8 cellular contexts compared by ENCODE assay signal in the genomic region with DNA sequence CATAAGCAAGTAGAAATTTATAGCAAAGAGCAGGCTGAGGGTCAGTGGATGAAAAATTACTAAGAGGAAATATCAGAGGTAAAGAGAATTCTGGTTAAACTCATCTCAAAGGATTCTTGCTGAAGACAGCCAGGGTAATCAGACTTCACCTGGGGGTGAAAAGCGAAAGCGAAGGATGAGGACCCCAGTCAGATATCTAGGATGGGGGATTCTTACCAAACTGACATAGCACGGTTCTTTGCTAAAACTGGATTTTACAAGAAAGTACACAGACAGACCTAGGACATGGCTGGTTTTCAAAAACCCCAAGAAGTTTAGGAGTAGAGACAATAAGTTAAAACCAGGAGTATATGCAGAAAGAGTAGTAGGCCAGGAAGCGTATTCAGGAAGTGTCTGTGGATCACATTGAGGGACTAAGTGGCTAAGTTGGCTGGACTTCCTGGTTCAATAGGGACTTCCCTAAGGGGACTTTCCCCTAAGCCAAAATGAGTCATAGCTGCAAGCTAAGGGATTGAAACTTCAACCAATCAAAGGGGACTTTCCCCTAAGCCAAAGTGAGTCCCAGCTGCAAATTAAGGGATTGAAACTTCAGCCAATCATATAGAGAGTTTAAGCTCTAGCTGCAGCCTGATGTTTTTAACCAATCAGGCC. TPM values are rescaled to one million over a fixed set of nuclear protein-coding genes. Genes with fewer than 3 reads are reported as not detected.
A peak's percentile ranks its signal among the peaks of the same experiment; 100 is the strongest.
DNase-seq lines count a peak whose midpoint lies in the region; ATAC-seq and TF ChIP-seq lines count a peak whose summit lies in the region.

No MANE protein-coding gene starts in this region.

- POLR2A ChIA-PET in CD8-positive, alpha-beta memory T cell (lab: Charles Lee) = no interaction called here

- H3K36me3 Mint-ChIP-seq in CD8-positive, alpha-beta memory T cell = no peaks in the 10 kb centered on the region

- no peak overlapping the region for H3K27ac ChIP-seq in CD8-positive, alpha-beta memory T cell (ENCODE audit: low read depth, low read length)
- H3K27ac ChIP-seq in esophagus squamous epithelium = no peak overlapping the region
- H3K27ac ChIP-seq in prostate gland = no peak overlapping the region

- no peak overlapping the region for H3K4me3 ChIP-seq in CD8-positive, alpha-beta memory T cell (ENCODE audit: low read length)
- H3K4me3 ChIP-seq in esophagus squamous epithelium (no peak overlapping the region), prostate gland (no peak overlapping the region)

- peaks cover 0 to 10% of the 10 kb centered on the region in 2 donors for H3K27me3 Mint-ChIP-seq in CD8-positive, alpha-beta memory T cell

- H3K9me3 ChIP-seq in CD8-positive, alpha-beta memory T cell (ENCODE audit: low read length) = no peaks in the 10 kb centered on the region
- H3K9me3 ChIP-seq in esophagus squamous epithelium (no peaks in the 10 kb centered on the region), prostate gland (no peaks in the 10 kb centered on the region)

- TF ChIP-seq CTCF in esophagus squamous epithelium (IDR thresholded peaks at IDR 0.05) (no peak), prostate gland (IDR thresholded peaks at IDR 0.05) (no peak)

- no peaks in the 10 kb centered on the region for H3K9me3 Mint-ChIP-seq in CD8-positive, alpha-beta memory T cell

- DNase-seq in CD8-positive, alpha-beta memory T cell = peak in 2 of 5 donors; percentile 19 to 42
- DNase-seq in MV-4-11 (lab: John Stamatoyannopoulos, UW) (peak; percentile 90), esophagus squamous epithelium (lab: John Stamatoyannopoulos, UW) (no peak), DMS114 treated with DMSO at 0.1 percent for 48 hours (lab: John Stamatoyannopoulos, UW; ENCODE audit: unreplicated experiment) (no peak), superior temporal gyrus (ENCODE audit: extremely low spot score) (no peak), prostate gland (ENCODE audit: low spot score) (no peak)
- DNase-seq in effector CD4-positive, alpha-beta T cell = peak; percentile 5

- peaks cover 30 to 40% (median 35%) of the 10 kb centered on the region in 3 donors for H3K4me1 Mint-ChIP-seq in CD8-positive, alpha-beta memory T cell

- peak; percentile 40 for ATAC-seq in GM19452 (IDR thresholded peaks at IDR 0.05; ENCODE audit: unreplicated experiment)

- H3K27ac Mint-ChIP-seq in CD8-positive, alpha-beta memory T cell = peak overlapping the region in 7 of 8 donors; percentile 1 to 83 (median 75)

- H3K4me3 Mint-ChIP-seq in CD8-positive, alpha-beta memory T cell = peak overlapping the region in 4 of 7 donors; percentile 14 to 69 (median 36)

- H3K36me3 ChIP-seq in CD8-positive, alpha-beta memory T cell (ENCODE audit: insufficient read depth, low read length) = no peaks in the 10 kb centered on the region
- H3K36me3 ChIP-seq in esophagus squamous epithelium (no peaks in the 10 kb centered on the region), prostate gland (no peaks in the 10 kb centered on the region)

- 59 to 74% methylated on average over 4 of the region's 4 CpGs for WGBS in esophagus squamous epithelium, 2 donors
- 91% methylated on average over 4 of the region's 4 CpGs for WGBS in prostate gland

- intact Hi-C loops in esophagus squamous epithelium (cut with DNase I) (no loop called here), prostate gland (cut with DNase I) (no loop called here)

- TF ChIP-seq POLR2A in esophagus squamous epithelium (IDR thresholded peaks at IDR 0.05) = no peak
- TF ChIP-seq POLR2A in prostate gland (IDR thresholded peaks at IDR 0.05) = no peak

- no peaks in the 10 kb centered on the region for H3K27me3 ChIP-seq in CD8-positive, alpha-beta memory T cell (ENCODE audit: insufficient read depth, low read length, poor library complexity, severe bottlenecking)
- H3K27me3 ChIP-seq in esophagus squamous epithelium = no peaks in the 10 kb centered on the region
- H3K27me3 ChIP-seq in prostate gland (replicated peaks; ENCODE audit: insufficient read depth) = no peaks in the 10 kb centered on the region

- CTCF ChIA-PET in CD8-positive, alpha-beta memory T cell (lab: Charles Lee) = no interaction called here

- H3K4me1 ChIP-seq in CD8-positive, alpha-beta memory T cell (ENCODE audit: insufficient read depth, low read length) = peaks cover 23% of the 10 kb centered on the region
- H3K4me1 ChIP-seq in esophagus squamous epithelium = peaks cover 0 to 30% (median 4%) of the 10 kb centered on the region in 3 donors
- H3K4me1 ChIP-seq in prostate gland (replicated peaks) = no peaks in the 10 kb centered on the region

RNA-seq across cellular contexts. Expression of gene CFAP91, which starts 2.4 kb away (rescaled TPM):
- under 1 TPM; 0.64 to 0.77 TPM for total RNA-seq in CD8-positive, alpha-beta memory T cell
- 0.45 TPM for polyA plus RNA-seq in CD8-positive, alpha-beta memory T cell
- total RNA-seq in esophagus squamous epithelium (1 to 10 TPM in 2 of 4 donors, under 1 TPM in 1, not detected in 1; 0.68 to 2.7 (median 1.5) TPM), prostate gland (10 to 100 TPM in 1 of 2 donors, 1 to 10 TPM in 1; 2.5 to 11.6 TPM)

RNA-seq across cellular contexts. Expression of gene COX17, which starts 23.2 kb away (rescaled TPM):
- total RNA-seq in CD8-positive, alpha-beta memory T cell = 100 to 1,000 TPM; 105 to 108 TPM
- polyA plus RNA-seq in CD8-positive, alpha-beta memory T cell = 82.4 TPM
- total RNA-seq in esophagus squamous epithelium (10 to 100 TPM; 10.8 to 33.9 (median 24.6) TPM), prostate gland (10 to 100 TPM; 26.4 to 29.5 TPM)

RNA-seq across cellular contexts. Expression of gene POPDC2, which starts 40.0 kb away (rescaled TPM):
- total RNA-seq in CD8-positive, alpha-beta memory T cell = 1 to 10 TPM; 2.2 to 3.2 TPM
- 2.0 TPM for polyA plus RNA-seq in CD8-positive, alpha-beta memory T cell
- 1 to 10 TPM in 1 of 4 donors, under 1 TPM in 2, not detected in 1; 0.18 to 3.8 (median 0.91) TPM for total RNA-seq in esophagus squamous epithelium
- total RNA-seq in prostate gland = 10 to 100 TPM in 1 of 2 donors, 1 to 10 TPM in 1; 8.7 to 26.5 TPM

Comparison
In these comparisons a context has a peak if more than half of its experiments do, and no peak if none do; other contexts are left out.
1. DNase-seq: peak in MV-4-11 (single experiment) and effector CD4-positive, alpha-beta T cell (single experiment); none in esophagus squamous epithelium (single experiment), DMS114 treated with DMSO at 0.1 percent for 48 hours (single experiment), superior temporal gyrus (single experiment) and prostate gland (single experiment).